In genomic region chr15:89330119-89330518, GRCh38 we compare ENCODE assay signal across 14 cellular contexts. TPM values are rescaled to one million over a fixed set of nuclear protein-coding genes. Genes with fewer than 3 reads are reported as not detected.
DNase-seq lines count a peak whose midpoint lies in the region; ATAC-seq and TF ChIP-seq lines count a peak whose summit lies in the region.
"Had no signal": no experiment of that assay in that cellular context is flagged by ENCODE, and none has a peak within 500 bp of the region (broad histone marks: within the 10 kb centered on the region; RNA-seq: fewer than 3 reads in every experiment).

No MANE protein-coding gene starts in this region.

- CTCF ChIA-PET in activated CD8-positive, alpha-beta T cell treated with anti-CD3 and anti-CD28 coated beads for 36 hours (lab: Charles Lee): interaction anchor here (0.6 to 12.7 kb wide), 5 partner anchors 9 to 123 kb away, joined by 3 to 116 read pairs (median 10); no protein-coding TSS in a partner anchor

- 27 to 71% (median 43%) methylated on average over 6 of the region's 6 CpGs for WGBS in stomach, 5 donors
- 84 to 88% methylated on average over 5 to 6 of the region's 6 CpGs for WGBS in tibial nerve, 2 donors

- H3K9me3 ChIP-seq in stomach (no peaks in the 10 kb centered on the region), tibial nerve (no peaks in the 10 kb centered on the region)

- H3K27ac ChIP-seq in stomach (peak overlapping the region in 4 of 5 donors; percentile 1 to 35 (median 22)), tibial nerve (no peak overlapping the region)

- peaks cover 48% of the 10 kb centered on the region for H3K4me1 Mint-ChIP-seq in activated T-cell treated with anti-CD3 and anti-CD28 coated beads, Interleukin-2, amount 50 U/mL, for 72 hours (ENCODE audit: low read depth)
- H3K4me1 Mint-ChIP-seq in activated CD8-positive, alpha-beta T cell treated with anti-CD3 and anti-CD28 coated beads for 36 hours (ENCODE audit: low read depth): peaks cover 49% of the 10 kb centered on the region
- H3K4me1 Mint-ChIP-seq in immature natural killer cell: peaks cover 68% of the 10 kb centered on the region in 2 donors

- POLR2A ChIA-PET in activated CD8-positive, alpha-beta T cell treated with anti-CD3 and anti-CD28 coated beads for 36 hours (lab: Charles Lee): interaction anchor here (0.9 to 11.7 kb wide), 4 partner anchors 11 to 85 kb away, joined by 3 to 128 read pairs (median 3); no protein-coding TSS in a partner anchor

- no peak for TF ChIP-seq POLR2A in stomach (IDR thresholded peaks at IDR 0.05)
- TF ChIP-seq POLR2A in tibial nerve (IDR thresholded peaks at IDR 0.05): no peak

- peak overlapping the region; percentile 89 for H3K27ac Mint-ChIP-seq in activated T-cell treated with anti-CD3 and anti-CD28 coated beads, Interleukin-2, amount 50 U/mL, for 72 hours
- H3K27ac Mint-ChIP-seq in activated CD8-positive, alpha-beta T cell treated with anti-CD3 and anti-CD28 coated beads for 36 hours: peak overlapping the region; percentile 82
- peak overlapping the region; percentile 65 to 94 (median 90) for H3K27ac Mint-ChIP-seq in immature natural killer cell

- no peaks in the 10 kb centered on the region for H3K9me3 Mint-ChIP-seq in activated T-cell treated with anti-CD3 and anti-CD28 coated beads, Interleukin-2, amount 50 U/mL, for 72 hours
- no peaks in the 10 kb centered on the region for H3K9me3 Mint-ChIP-seq in activated CD8-positive, alpha-beta T cell treated with anti-CD3 and anti-CD28 coated beads for 36 hours
- peaks cover 0 to 6% (median 3%) of the 10 kb centered on the region in 6 donors for H3K9me3 Mint-ChIP-seq in immature natural killer cell

- H3K27me3 Mint-ChIP-seq in activated T-cell treated with anti-CD3 and anti-CD28 coated beads, Interleukin-2, amount 50 U/mL, for 72 hours (ENCODE audit: low read depth): no peaks in the 10 kb centered on the region
- H3K27me3 Mint-ChIP-seq in activated CD8-positive, alpha-beta T cell treated with anti-CD3 and anti-CD28 coated beads for 36 hours: peaks cover 2% of the 10 kb centered on the region
- peaks cover 8 to 11% (median 10%) of the 10 kb centered on the region in 3 donors for H3K27me3 Mint-ChIP-seq in immature natural killer cell (ENCODE audit: low read depth in 3 of 3)

- H3K36me3 ChIP-seq in stomach (peaks cover 79 to 85% (median 83%) of the 10 kb centered on the region in 4 donors), tibial nerve (peaks cover 0 to 81% (median 50%) of the 10 kb centered on the region in 3 donors)

- H3K4me1 ChIP-seq in stomach (peaks cover 50 to 71% (median 56%) of the 10 kb centered on the region in 4 donors), tibial nerve (peaks cover 4 to 56% (median 37%) of the 10 kb centered on the region in 4 donors)

- intact Hi-C loops in activated CD8-positive, alpha-beta T cell treated with anti-CD3 and anti-CD28 coated beads for 36 hours (cut with micrococcal nuclease): no loop called here
- intact Hi-C loops in stomach (cut with DNase I; ENCODE audit: low total_unique reads): no loop called here

- no peaks in the 10 kb centered on the region for H3K27me3 ChIP-seq in stomach
- H3K27me3 ChIP-seq in tibial nerve: no peaks in the 10 kb centered on the region

- TF ChIP-seq CTCF in activated CD8-positive, alpha-beta T cell treated with anti-CD3 and anti-CD28 coated beads for 36 hours (IDR thresholded peaks at IDR 0.05): no peak
- TF ChIP-seq CTCF in stomach (IDR thresholded peaks at IDR 0.05) (no peak), tibial nerve (IDR thresholded peaks at IDR 0.05) (no peak)

- H3K36me3 Mint-ChIP-seq in activated T-cell treated with anti-CD3 and anti-CD28 coated beads, Interleukin-2, amount 50 U/mL, for 72 hours (ENCODE audit: insufficient read depth in 2 of 2): peaks cover 14 to 39% of the 10 kb centered on the region in 2 donors
- H3K36me3 Mint-ChIP-seq in activated CD8-positive, alpha-beta T cell treated with anti-CD3 and anti-CD28 coated beads for 36 hours (ENCODE audit: low read depth): peaks cover 73% of the 10 kb centered on the region
- peaks cover 31 to 55% (median 42%) of the 10 kb centered on the region in 3 donors for H3K36me3 Mint-ChIP-seq in immature natural killer cell

- TF ChIP-seq EP300 in stomach (IDR thresholded peaks at IDR 0.05): no peak
- no peak for TF ChIP-seq EP300 in tibial nerve (IDR thresholded peaks at IDR 0.05)

- DNase-seq in activated T-cell treated with anti-CD3 and anti-CD28 coated beads, Interleukin-2, amount 50 U/mL, for 72 hours: no peak
- DNase-seq in activated T-cell treated with anti-CD3 and anti-CD28 coated beads, Interleukin-2, amount 50 U/mL, for 1 hour: no peak
- DNase-seq in activated CD8-positive, alpha-beta T cell treated with anti-CD3 and anti-CD28 coated beads for 36 hours: no peak
- DNase-seq in immature natural killer cell (no peak), stomach (no peak), KG1 (lab: John Stamatoyannopoulos, UW) (no peak), tibial nerve (ENCODE audit: low spot score in 2 of 2) (no peak), foreskin melanocyte (no peak)
- DNase-seq: DMS79 treated with DMSO at 0.1 percent for 48 hours; MM.1S; NK-92 treated with Interleukin-12 subunit alpha and Interleukin-12 subunit beta, amount 100 ng/mL, for 24 hours; SHP77 treated with DMSO at 0.1 percent for 48 hours had no signal

- peak overlapping the region; percentile 78 to 88 for H3K4me3 Mint-ChIP-seq in activated T-cell treated with anti-CD3 and anti-CD28 coated beads, Interleukin-2, amount 50 U/mL, for 72 hours
- H3K4me3 Mint-ChIP-seq in activated CD8-positive, alpha-beta T cell treated with anti-CD3 and anti-CD28 coated beads for 36 hours: peak overlapping the region; percentile 53
- H3K4me3 Mint-ChIP-seq in immature natural killer cell: peak overlapping the region; percentile 64 to 84 (median 76)

- H3K4me3 ChIP-seq in stomach (peak overlapping the region in 1 of 4 donors; percentile 6), tibial nerve (no peak overlapping the region)
- H3K4me3 ChIP-seq: smooth muscle cell had no signal

- no peak for ATAC-seq in activated T-cell treated with anti-CD3 and anti-CD28 coated beads, Interleukin-2, amount 50 U/mL, for 72 hours (replicated peaks in 1 of 2)
- ATAC-seq in activated CD8-positive, alpha-beta T cell treated with anti-CD3 and anti-CD28 coated beads for 36 hours: no peak
- ATAC-seq: HCT116 had no signal

RNA-seq across cellular contexts. Expression of gene POLG, which starts 4.5 kb away (rescaled TPM):
- 10 to 100 TPM; 71.5 to 74.1 TPM for total RNA-seq in activated T-cell treated with anti-CD3 and anti-CD28 coated beads, Interleukin-2, amount 50 U/mL, for 72 hours
- 100 to 1,000 TPM; 101 to 106 TPM for total RNA-seq in activated CD8-positive, alpha-beta T cell treated with anti-CD3 and anti-CD28 coated beads for 36 hours
- polyA plus RNA-seq in immature natural killer cell: 10 to 100 TPM; 24.3 to 79.1 (median 28.6) TPM
- 100 to 1,000 TPM in 2 of 5 donors, 10 to 100 TPM in 3; 42.4 to 172 (median 76.9) TPM for total RNA-seq in stomach
- 10 to 100 TPM; 22.7 to 40.5 (median 24.3) TPM for polyA plus RNA-seq in stomach
- 100 to 1,000 TPM in 2 of 4 donors, 10 to 100 TPM in 2; 76.9 to 113 (median 103) TPM for total RNA-seq in tibial nerve

Comparison
In these comparisons a context has a peak if more than half of its experiments do, and no peak if none do; other contexts are left out.
1. H3K27ac ChIP-seq: peak in stomach (4 of 5); none in tibial nerve (0 of 4).
2. Peak in every context shown above with its lines, with median percentiles within 50 percentile points of each other: H3K27ac Mint-ChIP-seq and H3K4me3 Mint-ChIP-seq.